Comparison of ENCODE assay signal across 9 cellular contexts in genomic region chr11:61509058-61510029, GRCh38. TPM values are rescaled to one million over a fixed set of nuclear protein-coding genes. Genes with fewer than 3 reads are reported as not detected.
DNase-seq lines count a peak whose midpoint lies in the region; ATAC-seq and TF ChIP-seq lines count a peak whose summit lies in the region.
"Had no signal": no experiment of that assay in that cellular context is flagged by ENCODE, and none has a peak within 500 bp of the region (broad histone marks: within the 10 kb centered on the region; RNA-seq: fewer than 3 reads in every experiment).

No MANE protein-coding gene starts in this region.

- no peaks in the 10 kb centered on the region for H3K9me3 ChIP-seq in muscle layer of colon (ENCODE audit: low read length)
- H3K9me3 ChIP-seq: neutrophil had no signal

- peak overlapping the region; percentile 39 for H3K4me3 Mint-ChIP-seq in stimulated activated memory B cell treated with anti-CD40 and anti-IgM and Interleukin-4, amounts not matched to agents 10 μg/mL and 1 μg/mL and 100 μg/mL, for 72 hours

- DNase-seq in NCI-H524 (lab: John Stamatoyannopoulos, UW) (peak; percentile 62 to 88), activated T-cell treated with anti-CD3 and anti-CD28 coated beads for 1 hour (ENCODE audit: low read depth) (peak; percentile 14), epithelial cell of proximal tubule (ENCODE audit: low read depth) (no peak)

- TF ChIP-seq CTCF in GM12875 (IDR thresholded peaks at IDR 0.05; ENCODE audit: borderline replicate concordance, insufficient read depth, low read depth, low read length) (peak; percentile 68; the same call in 1 of the 2 replicates), epithelial cell of proximal tubule (conservative IDR thresholded peaks at IDR 0.05; ENCODE audit: low read depth, low read length) (peak; percentile 33)

- H3K36me3 ChIP-seq in muscle layer of colon (ENCODE audit: insufficient read depth, low read length): no peaks in the 10 kb centered on the region
- H3K36me3 ChIP-seq: neutrophil had no signal

- peak overlapping the region; percentile 49 for H3K27ac ChIP-seq in muscle layer of colon (ENCODE audit: low read depth, low read length)
- H3K27ac ChIP-seq: neutrophil had no signal

- H3K9me3 Mint-ChIP-seq in stimulated activated memory B cell treated with anti-CD40 and anti-IgM and Interleukin-4, amounts not matched to agents 10 μg/mL and 1 μg/mL and 100 μg/mL, for 72 hours: no peaks in the 10 kb centered on the region

- ATAC-seq in HG03175 (IDR thresholded peaks at IDR 0.05; ENCODE audit: unreplicated experiment) (peak; percentile 73), GM21786 (IDR thresholded peaks at IDR 0.05; ENCODE audit: unreplicated experiment) (no peak)
- peak; percentile 80 for ATAC-seq in stimulated activated memory B cell treated with anti-CD40 and anti-IgM and Interleukin-4, amounts not matched to agents 10 μg/mL and 1 μg/mL and 100 μg/mL, for 72 hours

- H3K27ac Mint-ChIP-seq in stimulated activated memory B cell treated with anti-CD40 and anti-IgM and Interleukin-4, amounts not matched to agents 10 μg/mL and 1 μg/mL and 100 μg/mL, for 72 hours: no peak overlapping the region

- H3K9ac ChIP-seq in muscle layer of colon (ENCODE audit: low read length): no peak overlapping the region

- H3K4me1 Mint-ChIP-seq in stimulated activated memory B cell treated with anti-CD40 and anti-IgM and Interleukin-4, amounts not matched to agents 10 μg/mL and 1 μg/mL and 100 μg/mL, for 72 hours: peaks cover 9% of the 10 kb centered on the region

- peaks cover 8 to 25% of the 10 kb centered on the region in 2 donors for H3K27me3 ChIP-seq in muscle layer of colon (ENCODE audit: control insufficient read depth in 1 of 2, insufficient read depth in 2 of 2, low read length in 2 of 2)

- peaks cover 83% of the 10 kb centered on the region for H3K27me3 Mint-ChIP-seq in stimulated activated memory B cell treated with anti-CD40 and anti-IgM and Interleukin-4, amounts not matched to agents 10 μg/mL and 1 μg/mL and 100 μg/mL, for 72 hours

- H3K4me3 ChIP-seq in GM12875 (ENCODE audit: low read depth, low read length) (no peak overlapping the region), epithelial cell of proximal tubule (ENCODE audit: low read depth, low read length) (peak overlapping the region; percentile 27), muscle layer of colon (ENCODE audit: low read depth in 1 of 2, low read length in 2 of 2) (peak overlapping the region; percentile 25 to 41)

- no peaks in the 10 kb centered on the region for H3K36me3 Mint-ChIP-seq in stimulated activated memory B cell treated with anti-CD40 and anti-IgM and Interleukin-4, amounts not matched to agents 10 μg/mL and 1 μg/mL and 100 μg/mL, for 72 hours

- H3K4me1 ChIP-seq in muscle layer of colon (ENCODE audit: insufficient read depth, low read length): peaks cover 29% of the 10 kb centered on the region

RNA-seq across cellular contexts. Expression of gene LRRC10B, which starts 0.8 kb away (rescaled TPM):
- total RNA-seq in epithelial cell of proximal tubule: 0.36 TPM in 1 of 2 replicates, not detected in the other
